Comparison of ENCODE assay signal across 1 cellular context in genomic region chrX:43745938-43746721, GRCh38.
TF ChIP-seq lines count a peak whose summit lies in the region.

No MANE protein-coding gene starts in this region.

TF ChIP-seq in HepG2, 621 proteins besides CTCF, POLR2A, EP300 and RAD21 (continued from another document):
- no peak for TF ChIP-seq ZBTB37 (CRISPR knock-in tag; IDR thresholded peaks at IDR 0.05)
- no peak for TF ChIP-seq HNF4A (CRISPR knock-in tag; IDR thresholded peaks at IDR 0.05)
- no peak for TF ChIP-seq ZC3H13 (CRISPR knock-in tag; IDR thresholded peaks at IDR 0.05)
- TF ChIP-seq ZFP41 (CRISPR knock-in tag; IDR thresholded peaks at IDR 0.05; ENCODE audit: borderline replicate concordance): no peak
- no peak for TF ChIP-seq ATF2 (CRISPR knock-in tag; IDR thresholded peaks at IDR 0.05)
- no peak for TF ChIP-seq E2F2 (CRISPR knock-in tag; IDR thresholded peaks at IDR 0.05; ENCODE audit: borderline replicate concordance)
- TF ChIP-seq FOXP1 (IDR thresholded peaks at IDR 0.05): no peak
- TF ChIP-seq FOXP1 (CRISPR knock-in tag; IDR thresholded peaks at IDR 0.05): no peak
- TF ChIP-seq SMAD9 (CRISPR knock-in tag; IDR thresholded peaks at IDR 0.05): no peak
- TF ChIP-seq RARA (CRISPR knock-in tag; IDR thresholded peaks at IDR 0.05): no peak
- TF ChIP-seq ETV5 (CRISPR knock-in tag; IDR thresholded peaks at IDR 0.05; ENCODE audit: borderline replicate concordance): no peak
- TF ChIP-seq ZNF136 (CRISPR knock-in tag; IDR thresholded peaks at IDR 0.05; ENCODE audit: low read depth): no peak
- no peak for TF ChIP-seq PBX3 (CRISPR knock-in tag; IDR thresholded peaks at IDR 0.05; ENCODE audit: borderline replicate concordance)
- no peak for TF ChIP-seq MAFF (IDR thresholded peaks at IDR 0.05; ENCODE audit: low read depth, low read length)
- TF ChIP-seq RFX1 (IDR thresholded peaks at IDR 0.05): no peak
